ENCODE assay signal across 8 cellular contexts in the genomic region with DNA sequence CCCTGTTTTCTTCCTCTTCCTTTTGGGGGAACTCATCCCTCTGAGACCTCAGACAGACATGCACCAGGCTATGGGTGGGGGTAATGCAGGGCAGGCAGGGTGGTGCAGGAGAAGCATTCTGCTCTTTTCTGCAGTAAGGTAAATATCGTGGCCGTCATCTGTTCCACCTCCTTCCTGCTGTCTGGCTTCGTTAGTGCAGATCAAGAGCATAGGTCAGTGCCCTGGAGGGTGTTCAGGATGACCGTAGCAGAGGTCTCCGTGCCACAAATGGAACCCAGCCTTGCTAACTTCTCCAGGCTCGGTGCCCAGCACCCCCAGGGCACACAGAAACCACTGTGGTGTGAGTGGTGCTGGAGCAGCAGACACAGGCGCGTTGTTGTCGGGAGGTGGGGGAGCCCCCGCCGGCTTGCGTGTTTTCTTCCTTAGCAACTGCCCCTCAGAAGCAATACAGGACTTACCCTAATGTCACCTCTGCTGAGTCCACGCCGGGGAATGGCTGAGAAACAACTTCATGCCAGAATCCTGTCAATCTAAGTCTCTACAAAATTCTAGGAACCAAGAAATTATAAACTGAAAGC. TPM values are rescaled to one million over a fixed set of nuclear protein-coding genes. Genes with fewer than 3 reads are reported as not detected.
"Had no signal": no experiment of that assay in that cellular context is flagged by ENCODE, and none has a peak within 500 bp of the region (broad histone marks: within the 10 kb centered on the region; RNA-seq: fewer than 3 reads in every experiment).

No MANE protein-coding gene starts in this region.

RNA-seq across cellular contexts. Expression of gene UNC93A, which starts 42.1 kb away (rescaled TPM):
- total RNA-seq: HT1080, K562, MCF 10A, NCI-H460, PC-9, Right ventricle myocardium superior, SJSA1 had no signal
- polyA plus RNA-seq: IgD-negative memory B cell, K562 had no signal
